ENCODE assay signal across 1 cellular context in the genomic region with DNA sequence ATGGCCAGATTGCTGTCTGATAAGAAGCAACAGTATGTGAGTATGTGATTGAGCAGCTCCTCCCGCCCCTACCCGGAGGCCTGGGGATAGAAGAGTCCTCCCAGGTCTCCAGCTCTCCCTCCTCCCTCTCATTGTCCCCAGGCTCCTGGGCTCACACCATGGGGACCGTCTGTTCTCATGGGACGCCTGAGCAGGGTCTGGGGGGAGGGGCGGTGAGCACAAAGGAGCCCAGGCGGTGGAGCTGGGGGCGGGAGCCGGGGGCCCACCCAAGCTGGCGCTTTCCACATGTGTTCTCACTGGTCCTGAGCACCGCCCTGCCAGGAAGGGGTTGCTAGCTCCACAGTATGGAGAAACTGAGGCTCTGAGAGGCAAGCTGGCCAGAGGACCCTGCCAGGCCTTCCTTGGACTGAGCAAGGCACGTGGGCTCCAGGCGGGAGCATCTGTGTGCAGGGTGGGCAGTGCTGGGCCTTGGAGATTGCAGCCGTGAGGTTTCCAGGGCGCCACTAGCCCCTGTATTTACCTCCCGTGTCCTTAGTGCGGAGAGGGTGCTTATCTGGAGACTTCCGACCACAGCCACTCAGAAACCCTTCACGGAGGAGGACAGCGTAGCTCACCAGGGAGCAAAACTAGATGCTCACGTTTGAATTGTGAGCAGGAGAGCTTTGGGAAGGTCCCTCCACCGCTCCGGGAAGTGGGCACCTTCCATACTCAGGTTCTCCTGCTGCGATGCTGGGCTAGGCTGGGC.
TF ChIP-seq lines count a peak whose summit lies in the region.

No MANE protein-coding gene starts in this region.

TF ChIP-seq in HepG2, 621 proteins besides CTCF, POLR2A, EP300 and RAD21 (continued from another document):
- TF ChIP-seq, protein P1, sequence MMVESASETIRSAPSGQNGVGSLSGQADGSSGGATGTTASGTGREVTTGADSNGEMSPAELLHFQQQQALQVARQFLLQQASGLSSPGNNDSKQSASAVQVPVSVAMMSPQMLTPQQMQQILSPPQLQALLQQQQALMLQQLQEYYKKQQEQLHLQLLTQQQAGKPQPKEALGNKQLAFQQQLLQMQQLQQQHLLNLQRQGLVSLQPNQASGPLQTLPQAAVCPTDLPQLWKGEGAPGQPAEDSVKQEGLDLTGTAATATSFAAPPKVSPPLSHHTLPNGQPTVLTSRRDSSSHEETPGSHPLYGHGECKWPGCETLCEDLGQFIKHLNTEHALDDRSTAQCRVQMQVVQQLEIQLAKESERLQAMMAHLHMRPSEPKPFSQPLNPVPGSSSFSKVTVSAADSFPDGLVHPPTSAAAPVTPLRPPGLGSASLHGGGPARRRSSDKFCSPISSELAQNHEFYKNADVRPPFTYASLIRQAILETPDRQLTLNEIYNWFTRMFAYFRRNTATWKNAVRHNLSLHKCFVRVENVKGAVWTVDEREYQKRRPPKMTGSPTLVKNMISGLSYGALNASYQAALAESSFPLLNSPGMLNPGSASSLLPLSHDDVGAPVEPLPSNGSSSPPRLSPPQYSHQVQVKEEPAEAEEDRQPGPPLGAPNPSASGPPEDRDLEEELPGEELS (CRISPR knock-in tag; IDR thresholded peaks at IDR 0.05) = no peak
- TF ChIP-seq ZNF724P (CRISPR knock-in tag; IDR thresholded peaks at IDR 0.05; ENCODE audit: borderline replicate concordance) (no peak), MTF1 (CRISPR knock-in tag; IDR thresholded peaks at IDR 0.05) (no peak)
- TF ChIP-seq, protein P2, sequence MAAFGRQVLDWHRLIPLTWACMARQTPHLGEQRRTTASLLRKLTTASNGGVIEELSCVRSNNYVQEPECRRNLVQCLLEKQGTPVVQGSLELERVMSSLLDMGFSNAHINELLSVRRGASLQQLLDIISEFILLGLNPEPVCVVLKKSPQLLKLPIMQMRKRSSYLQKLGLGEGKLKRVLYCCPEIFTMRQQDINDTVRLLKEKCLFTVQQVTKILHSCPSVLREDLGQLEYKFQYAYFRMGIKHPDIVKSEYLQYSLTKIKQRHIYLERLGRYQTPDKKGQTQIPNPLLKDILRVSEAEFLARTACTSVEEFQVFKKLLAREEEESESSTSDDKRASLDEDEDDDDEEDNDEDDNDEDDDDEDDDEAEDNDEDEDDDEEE (CRISPR knock-in tag; IDR thresholded peaks at IDR 0.05) = no peak
